In the genomic region with DNA sequence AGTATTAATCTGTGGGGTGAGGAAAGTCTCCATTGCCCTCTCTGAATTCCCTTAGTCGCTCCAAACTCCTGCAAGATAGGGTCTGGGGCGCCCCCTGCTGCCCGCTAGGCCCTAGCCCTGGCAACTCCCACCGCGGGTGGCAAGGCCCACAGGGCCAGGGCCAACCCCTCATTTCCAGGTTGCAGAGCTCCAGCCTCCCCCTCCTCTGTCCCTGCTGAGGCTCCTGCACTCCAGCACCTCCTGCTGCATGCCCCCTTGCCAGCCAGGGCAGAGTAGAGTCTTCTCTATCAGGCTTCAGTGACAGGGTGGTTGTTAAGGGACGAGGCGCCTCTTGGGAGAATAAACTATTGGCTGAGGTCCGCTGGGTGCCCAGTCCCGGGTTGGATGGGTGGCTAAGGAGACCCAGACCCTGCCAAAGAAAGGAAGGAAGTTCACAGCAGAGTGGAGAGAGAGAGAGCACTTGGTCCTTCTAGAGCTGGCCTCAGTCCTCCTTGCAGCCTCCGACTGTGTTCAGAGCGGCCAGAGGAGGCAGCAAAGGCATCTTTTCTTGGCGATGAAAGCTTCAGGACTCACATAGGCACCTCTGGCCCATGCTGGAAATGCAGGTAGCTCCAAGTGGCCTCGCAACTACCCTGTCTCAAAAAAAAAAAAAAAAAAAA, we compare ENCODE assay signal across 8 cellular contexts. TPM values are rescaled to one million over a fixed set of nuclear protein-coding genes. Genes with fewer than 3 reads are reported as not detected.
DNase-seq lines count a peak whose midpoint lies in the region; ATAC-seq and TF ChIP-seq lines count a peak whose summit lies in the region.

No MANE protein-coding gene starts in this region.

- DNase-seq in BE2C (peak; percentile 92), NT2/D1 (ENCODE audit: low read depth, low spot score) (peak; percentile 81), epithelial cell of esophagus (ENCODE audit: low read depth) (peak; percentile 87), mucosa of gallbladder (ENCODE audit: low spot score) (peak; percentile 78)
- DNase-seq in activated CD8-positive, alpha-beta memory T cell treated with anti-CD3 and anti-CD28 coated beads, Interleukin-2, amount 50 U/mL, for 1 hour (ENCODE audit: extremely low read depth), result peak; percentile 40
- peak; percentile 82 for DNase-seq in stimulated activated CD8-positive, alpha-beta memory T cell treated with anti-CD3 and anti-CD28 coated beads, Interleukin-4, amount 100 ng/mL, for 24 hours (ENCODE audit: low read depth)

- H3K4me3 ChIP-seq in BE2C (ENCODE audit: low read depth, low read length) (no peak overlapping the region), NT2/D1 (ENCODE audit: insufficient read length, low read depth) (no peak overlapping the region), epithelial cell of esophagus (ENCODE audit: low read length) (no peak overlapping the region)

- H3K4me1 ChIP-seq in BE2C (peaks cover 2% of the 10 kb centered on the region; the same call in 1 of the 2 replicates), NT2/D1 (ENCODE audit: insufficient read depth, insufficient read length) (peaks cover 11% of the 10 kb centered on the region)

- peak overlapping the region; percentile 32 for H3K9ac ChIP-seq in NT2/D1 (ENCODE audit: insufficient read length, low read depth)

- no peaks in the 10 kb centered on the region for H3K36me3 ChIP-seq in BE2C
- H3K36me3 ChIP-seq in NT2/D1 (ENCODE audit: insufficient read depth, insufficient read length, low read length), result peaks cover 6% of the 10 kb centered on the region

- peak; percentile 87 for TF ChIP-seq CTCF in BE2C (IDR thresholded peaks at IDR 0.05; ENCODE audit: low read depth, low read length)
- TF ChIP-seq CTCF in epithelial cell of esophagus (IDR thresholded peaks at IDR 0.05; ENCODE audit: insufficient read depth, low read depth, low read length, missing control alignments), result peak; percentile 69

- peak; percentile 86 for ATAC-seq in GM19043 (IDR thresholded peaks at IDR 0.05; ENCODE audit: low read depth, unreplicated experiment)
- ATAC-seq in HG03439 (IDR thresholded peaks at IDR 0.05; ENCODE audit: unreplicated experiment), result peak; percentile 81

- H3K27me3 ChIP-seq in BE2C (no peaks in the 10 kb centered on the region), NT2/D1 (ENCODE audit: insufficient read depth, insufficient read length) (no peaks in the 10 kb centered on the region)

- no peaks in the 10 kb centered on the region for H3K9me3 ChIP-seq in BE2C
- H3K9me3 ChIP-seq in NT2/D1 (ENCODE audit: insufficient read depth, low read length), result no peaks in the 10 kb centered on the region

RNA-seq across cellular contexts. Expression of a gene that starts 45.6 kb away (rescaled TPM):
- polyA plus RNA-seq in BE2C (2012; ENCODE audit: insufficient read depth, insufficient read length, low read depth), result 60.3 TPM
- 102 TPM for total RNA-seq in mucosa of gallbladder

Comparison
In these comparisons a context has a peak if more than half of its experiments do, and no peak if none do; other contexts are left out.
1. DNase-seq: peak in every context shown above with its lines; median percentile 92 in BE2C; 87 in epithelial cell of esophagus; 82 in stimulated activated CD8-positive, alpha-beta memory T cell treated with anti-CD3 and anti-CD28 coated beads, Interleukin-4, amount 100 ng/mL, for 24 hours; 81 in NT2/D1; 78 in mucosa of gallbladder; 40 in activated CD8-positive, alpha-beta memory T cell treated with anti-CD3 and anti-CD28 coated beads, Interleukin-2, amount 50 U/mL, for 1 hour.